Comparison of ENCODE assay signal across 18 cellular contexts in the genomic region with DNA sequence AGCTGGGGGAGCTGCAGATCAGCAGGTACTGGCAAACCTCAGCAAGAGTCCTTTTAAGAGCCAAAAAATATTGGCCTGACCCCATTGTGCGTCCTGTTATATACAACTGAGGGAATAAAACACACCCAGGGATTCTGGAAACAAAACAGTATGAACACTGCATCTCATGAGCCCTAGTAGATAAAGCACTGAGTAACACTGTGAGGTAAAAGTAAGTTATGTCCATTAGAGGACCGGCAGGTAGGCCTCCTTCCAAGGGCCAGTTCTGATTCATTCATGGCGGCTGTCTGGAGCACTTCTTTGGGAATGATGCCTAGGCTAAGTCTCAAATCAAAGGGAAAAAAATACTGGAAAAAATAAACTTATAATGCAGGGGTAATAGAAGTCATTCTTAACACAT.
DNase-seq lines count a peak whose midpoint lies in the region; ATAC-seq, FAIRE-seq and TF ChIP-seq lines count a peak whose summit lies in the region.
"Had no signal": no experiment of that assay in that cellular context is flagged by ENCODE, and none has a peak within 500 bp of the region (broad histone marks: within the 10 kb centered on the region; RNA-seq: fewer than 3 reads in every experiment).

No MANE protein-coding gene starts in this region.

- H3K4me1 Mint-ChIP-seq in GM23338 (peaks cover 36% of the 10 kb centered on the region), astrocyte (ENCODE audit: low read depth, unreplicated experiment) (peaks cover 61% of the 10 kb centered on the region)

- BruUV-seq in PC-9 (replicated peaks; lab: Mats Ljungman, UMichigan) = no TSS peak

- no peak for ATAC-seq in GM23338
- no peak for ATAC-seq in GM21390 (IDR thresholded peaks at IDR 0.05; ENCODE audit: unreplicated experiment)
- ATAC-seq in HG02610 (IDR thresholded peaks at IDR 0.05; ENCODE audit: unreplicated experiment) = no peak
- ATAC-seq: PC-3, Right ventricle myocardium inferior had no signal

- POLR2A ChIA-PET in PC-9 (lab: Charles Lee; ENCODE audit: unreplicated experiment) = no interaction called here

- no peak overlapping the region for H3K4me3 ChIP-seq in GM23338
- H3K4me3 ChIP-seq in astrocyte (ENCODE audit: insufficient read depth, low read depth, low read length) = no peak overlapping the region
- no peak overlapping the region for H3K4me3 ChIP-seq in mesenchymal stem cell (ENCODE audit: insufficient read depth in 1 of 2, low read depth in 1 of 2, low read length in 2 of 2)
- no peak overlapping the region for H3K4me3 ChIP-seq in smooth muscle cell
- no peak overlapping the region for H3K4me3 ChIP-seq in PC-9
- H3K4me3 ChIP-seq: SJSA1 had no signal

- H3K27me3 Mint-ChIP-seq in GM23338 (ENCODE audit: insufficient read depth, low read depth, poor library complexity) (peaks cover 2% of the 10 kb centered on the region), astrocyte (ENCODE audit: low read depth, unreplicated experiment) (no peaks in the 10 kb centered on the region)

- H2AFZ ChIP-seq in GM23338 (peak overlapping the region; percentile 14; the same call in 1 of the 2 replicates), astrocyte (ENCODE audit: low read depth, low read length) (no peak overlapping the region), mesenchymal stem cell (ENCODE audit: low read depth, low read length) (no peak overlapping the region), smooth muscle cell (ENCODE audit: low read depth) (no peak overlapping the region), PC-9 (no peak overlapping the region)

- H2BK12ac ChIP-seq in mesenchymal stem cell (ENCODE audit: low read length in 2 of 2) = peak overlapping the region; percentile 83 to 89

- H3K4me3 Mint-ChIP-seq in GM23338 (no peak overlapping the region), astrocyte (ENCODE audit: unreplicated experiment) (no peak overlapping the region)
- H3K4me3 Mint-ChIP-seq: CD4-positive, alpha-beta memory T cell had no signal

- peak overlapping the region; percentile 85 for H2BK120ac ChIP-seq in mesenchymal stem cell (ENCODE audit: low read depth, low read length)

- H3K23ac ChIP-seq in mesenchymal stem cell (ENCODE audit: low read length in 2 of 2) = no peak overlapping the region

- H3K14ac ChIP-seq in mesenchymal stem cell (ENCODE audit: low read length in 2 of 2) = no peak overlapping the region

- H3K36me3 Mint-ChIP-seq in GM23338 (ENCODE audit: low read depth) = no peaks in the 10 kb centered on the region
- H3K36me3 Mint-ChIP-seq in astrocyte (ENCODE audit: low read depth, unreplicated experiment) = no peaks in the 10 kb centered on the region
- H3K36me3 Mint-ChIP-seq: CD4-positive, alpha-beta memory T cell had no signal

- no peaks in the 10 kb centered on the region for H3K36me3 ChIP-seq in GM23338 (ENCODE audit: insufficient read depth)
- H3K36me3 ChIP-seq in astrocyte (ENCODE audit: insufficient read depth, low read length) = no peaks in the 10 kb centered on the region
- no peaks in the 10 kb centered on the region for H3K36me3 ChIP-seq in mesenchymal stem cell (ENCODE audit: control insufficient read depth in 1 of 2, insufficient read depth in 2 of 2, low read depth in 1 of 2, low read length in 2 of 2)
- H3K36me3 ChIP-seq in smooth muscle cell (ENCODE audit: low read depth) = no peaks in the 10 kb centered on the region
- H3K36me3 ChIP-seq in PC-9 (ENCODE audit: low read depth) = no peaks in the 10 kb centered on the region
- H3K36me3 ChIP-seq: SJSA1 had no signal

- WGBS in mesenchymal stem cell = 71% methylated on average over 2 of the region's 3 CpGs
- 80% methylated on average over 3 of the region's 3 CpGs for WGBS in smooth muscle cell (ENCODE audit: low lambda C conversion rate)

- peak overlapping the region in 1 of 2 experiments; percentile 83 for H3K18ac ChIP-seq in mesenchymal stem cell (ENCODE audit: low read depth in 1 of 2, low read length in 2 of 2)

- H4K20me1 ChIP-seq in GM23338 (replicated peaks; ENCODE audit: insufficient read depth) = no peaks in the 10 kb centered on the region
- H4K20me1 ChIP-seq in astrocyte (ENCODE audit: insufficient read depth, low read length) = no peaks in the 10 kb centered on the region
- no peaks in the 10 kb centered on the region for H4K20me1 ChIP-seq in smooth muscle cell (ENCODE audit: low read depth)
- no peaks in the 10 kb centered on the region for H4K20me1 ChIP-seq in PC-9 (ENCODE audit: insufficient read depth)

- no peaks in the 10 kb centered on the region for H3F3A ChIP-seq in GM23338 (replicated peaks; ENCODE audit: low read depth)
- H3F3A ChIP-seq in smooth muscle cell (ENCODE audit: low read depth) = no peaks in the 10 kb centered on the region
- no peaks in the 10 kb centered on the region for H3F3A ChIP-seq in PC-9 (ENCODE audit: insufficient read depth, low read depth)

- H3K4me2 ChIP-seq in GM23338 (no peak overlapping the region), astrocyte (ENCODE audit: low read length) (no peak overlapping the region), mesenchymal stem cell (ENCODE audit: low read length, poor library complexity, severe bottlenecking) (no peak overlapping the region), smooth muscle cell (peak overlapping the region; percentile 50), PC-9 (no peak overlapping the region)

- no peak overlapping the region for H2BK5ac ChIP-seq in mesenchymal stem cell (ENCODE audit: low read depth, low read length, poor library complexity, severe bottlenecking)

- H3K4me1 ChIP-seq in GM23338 (ENCODE audit: insufficient read depth) (peaks cover 35% of the 10 kb centered on the region), astrocyte (ENCODE audit: insufficient read depth, low read length) (peaks cover 15% of the 10 kb centered on the region), mesenchymal stem cell (ENCODE audit: control insufficient read depth, insufficient read depth, low read depth, low read length) (no peaks in the 10 kb centered on the region), smooth muscle cell (ENCODE audit: low read depth) (peaks cover 15% of the 10 kb centered on the region), PC-9 (replicated peaks; ENCODE audit: insufficient read depth) (no peaks in the 10 kb centered on the region)
- H3K4me1 ChIP-seq: SJSA1 had no signal

- H3K27ac Mint-ChIP-seq in GM23338 (peak overlapping the region; percentile 24; the same call in 1 of the 2 replicates), astrocyte (ENCODE audit: unreplicated experiment) (peak overlapping the region; percentile 93)
- H3K27ac Mint-ChIP-seq: CD4-positive, alpha-beta memory T cell had no signal

- FAIRE-seq in astrocyte (lab: Jason Lieb, UNC) = no peak
- FAIRE-seq: G401.6 had no signal

- no peaks in the 10 kb centered on the region for H3K79me1 ChIP-seq in mesenchymal stem cell (replicated peaks; ENCODE audit: low read length, poor library complexity, severe bottlenecking)

- H4K91ac ChIP-seq in mesenchymal stem cell (ENCODE audit: low read length) = peak overlapping the region; percentile 50

- DNase-seq in GM23338 (ENCODE audit: low spot score) (no peak), astrocyte (ENCODE audit: low read depth) (peak; percentile 83), mesenchymal stem cell (no peak), smooth muscle cell (lab: John Stamatoyannopoulos, UW; ENCODE audit: unreplicated experiment) (no peak), PC-9 (no peak)
- DNase-seq: C1 segment of cervical spinal cord; CD4-positive, alpha-beta memory T cell; COR-L47; NCI-H2029; NCI-H526; NCI-H82; NK-92 treated with Interleukin-12 subunit alpha and Interleukin-12 subunit beta, amount 100 ng/mL, for 24 hours; PC-3 had no signal

- intact Hi-C loops in PC-9 (cut with micrococcal nuclease; ENCODE audit: unreplicated experiment) = no loop called here

- peak overlapping the region; percentile 67 for H2BK15ac ChIP-seq in mesenchymal stem cell (ENCODE audit: low read depth, poor library complexity, severe bottlenecking)

- H3K9me3 ChIP-seq in astrocyte (ENCODE audit: insufficient read depth, low read depth, low read length) (no peaks in the 10 kb centered on the region), mesenchymal stem cell (ENCODE audit: control insufficient read depth, low read length) (no peaks in the 10 kb centered on the region), smooth muscle cell (replicated peaks; ENCODE audit: low read depth) (no peaks in the 10 kb centered on the region), PC-9 (ENCODE audit: insufficient read depth, low read depth) (no peaks in the 10 kb centered on the region)
- H3K9me3 ChIP-seq: SJSA1 had no signal

- no peak for TF ChIP-seq CTCF in GM23338 (conservative IDR thresholded peaks at IDR 0.05; ENCODE audit: low read depth in 2 of 2)
- TF ChIP-seq CTCF in astrocyte (IDR thresholded peaks at IDR 0.05; ENCODE audit: insufficient read depth, low read depth, low read length) = no peak
- no peak for TF ChIP-seq CTCF in smooth muscle cell (IDR thresholded peaks at IDR 0.05; ENCODE audit: borderline replicate concordance, insufficient read depth, poor library complexity, severe bottlenecking)
- no peak for TF ChIP-seq CTCF in PC-9 (conservative IDR thresholded peaks at IDR 0.05)

- H3K27me3 ChIP-seq in GM23338 (ENCODE audit: insufficient read depth) (no peaks in the 10 kb centered on the region), astrocyte (ENCODE audit: insufficient read depth, low read length) (no peaks in the 10 kb centered on the region), mesenchymal stem cell (ENCODE audit: control insufficient read depth in 1 of 2, insufficient read depth in 1 of 2, low read length in 2 of 2) (peaks cover 13 to 35% of the 10 kb centered on the region in 2 experiments), smooth muscle cell (ENCODE audit: low read depth) (no peaks in the 10 kb centered on the region), PC-9 (ENCODE audit: insufficient read depth, low read depth) (no peaks in the 10 kb centered on the region)
- H3K27me3 ChIP-seq: SJSA1 had no signal

- H3K9ac ChIP-seq in astrocyte (ENCODE audit: low read length) (no peak overlapping the region), mesenchymal stem cell (ENCODE audit: low read length) (no peak overlapping the region), smooth muscle cell (ENCODE audit: low read depth) (no peak overlapping the region)

- H3K79me2 ChIP-seq in GM23338 (replicated peaks; ENCODE audit: insufficient read depth) = no peaks in the 10 kb centered on the region
- H3K79me2 ChIP-seq in astrocyte (ENCODE audit: insufficient read depth, low read length) = no peaks in the 10 kb centered on the region
- no peaks in the 10 kb centered on the region for H3K79me2 ChIP-seq in smooth muscle cell (ENCODE audit: low read depth)
- H3K79me2 ChIP-seq in PC-9 (ENCODE audit: low read depth) = no peaks in the 10 kb centered on the region

- no peak overlapping the region for H3K27ac ChIP-seq in GM23338 (ENCODE audit: low read depth)
- H3K27ac ChIP-seq in astrocyte (ENCODE audit: low read depth, low read length) = no peak overlapping the region
- no peak overlapping the region for H3K27ac ChIP-seq in mesenchymal stem cell (ENCODE audit: low read length, poor library complexity, severe bottlenecking)
- H3K27ac ChIP-seq in smooth muscle cell (ENCODE audit: low read depth) = peak overlapping the region; percentile 54
- no peak overlapping the region for H3K27ac ChIP-seq in PC-9
- H3K27ac ChIP-seq: SJSA1 had no signal

- no peak overlapping the region for H2AK5ac ChIP-seq in mesenchymal stem cell (ENCODE audit: low read length, severe bottlenecking)

- H3K4ac ChIP-seq in mesenchymal stem cell (ENCODE audit: low read depth in 1 of 2, low read length in 2 of 2) = peak overlapping the region; percentile 6 to 80

- H4K8ac ChIP-seq in mesenchymal stem cell (ENCODE audit: low read length) = peak overlapping the region; percentile 69

- H3K9me2 ChIP-seq in GM23338 (ENCODE audit: insufficient read depth) (no peaks in the 10 kb centered on the region), PC-9 (ENCODE audit: insufficient read depth) (no peaks in the 10 kb centered on the region; the same call in 1 of the 2 replicates)

- CTCF ChIA-PET in PC-9 (lab: Charles Lee) = no interaction called here

- H3K9me3 Mint-ChIP-seq in GM23338 = no peaks in the 10 kb centered on the region
- H3K9me3 Mint-ChIP-seq in astrocyte (ENCODE audit: unreplicated experiment) = no peaks in the 10 kb centered on the region
- H3K9me3 Mint-ChIP-seq: CD4-positive, alpha-beta memory T cell had no signal
